9 cellular contexts compared by ENCODE assay signal in genomic region chrX:109848451-109849050, GRCh38.
DNase-seq lines count a peak whose midpoint lies in the region; ATAC-seq and TF ChIP-seq lines count a peak whose summit lies in the region.
"Had no signal": no experiment of that assay in that cellular context is flagged by ENCODE, and none has a peak within 500 bp of the region (broad histone marks: within the 10 kb centered on the region; RNA-seq: fewer than 3 reads in every experiment).

No MANE protein-coding gene starts in this region.

- peak; percentile 60 for ATAC-seq in GM21526 (IDR thresholded peaks at IDR 0.05; ENCODE audit: low FRiP score, unreplicated experiment)
- peak; percentile 95 for ATAC-seq in HG03460 (IDR thresholded peaks at IDR 0.05; ENCODE audit: unreplicated experiment)
- ATAC-seq in foreskin keratinocyte = no peak
- ATAC-seq: left ventricle myocardium superior had no signal

- TF ChIP-seq CTCF in endothelial cell (IDR thresholded peaks at IDR 0.05; ENCODE audit: unreplicated experiment) (no peak), foreskin keratinocyte (conservative IDR thresholded peaks at IDR 0.05) (no peak)

- H3K27me3 Mint-ChIP-seq in endothelial cell (ENCODE audit: unreplicated experiment) = peaks cover 2% of the 10 kb centered on the region

- no peaks in the 10 kb centered on the region for H3K27me3 ChIP-seq in foreskin keratinocyte

- H3K27ac ChIP-seq in foreskin keratinocyte = no peak overlapping the region

- no peak overlapping the region for H3K4me3 Mint-ChIP-seq in endothelial cell (ENCODE audit: unreplicated experiment)

- H3K27ac Mint-ChIP-seq in endothelial cell (ENCODE audit: unreplicated experiment) = peak overlapping the region; percentile 72

- no peaks in the 10 kb centered on the region for H3K9me3 Mint-ChIP-seq in endothelial cell (ENCODE audit: unreplicated experiment)

- peaks cover 18% of the 10 kb centered on the region for H3K4me1 Mint-ChIP-seq in endothelial cell (ENCODE audit: unreplicated experiment)

- no peaks in the 10 kb centered on the region for H3K36me3 Mint-ChIP-seq in endothelial cell (ENCODE audit: low read depth, unreplicated experiment)

- DNase-seq in GF-D8 (lab: John Stamatoyannopoulos, UW) (peak; percentile 36), endothelial cell (ENCODE audit: low spot score) (no peak), foreskin keratinocyte (no peak), NCI-H2081 treated with DMSO at 0.1 percent for 48 hours (lab: John Stamatoyannopoulos, UW) (no peak)
- no peak for DNase-seq in activated CD8-positive, alpha-beta memory T cell treated with anti-CD3 and anti-CD28 coated beads, Interleukin-2, amount 50 U/mL, for 48 hours
- no peak for DNase-seq in activated CD4-positive, alpha-beta T cell treated with anti-CD3 and anti-CD28 coated beads, Interleukin-2, amount 50 U/mL, for 1 hour
- DNase-seq: left ventricle myocardium superior had no signal

- H3K4me1 ChIP-seq in foreskin keratinocyte = peaks cover 12% of the 10 kb centered on the region
